37 cellular contexts compared by ENCODE assay signal in the genomic region with DNA sequence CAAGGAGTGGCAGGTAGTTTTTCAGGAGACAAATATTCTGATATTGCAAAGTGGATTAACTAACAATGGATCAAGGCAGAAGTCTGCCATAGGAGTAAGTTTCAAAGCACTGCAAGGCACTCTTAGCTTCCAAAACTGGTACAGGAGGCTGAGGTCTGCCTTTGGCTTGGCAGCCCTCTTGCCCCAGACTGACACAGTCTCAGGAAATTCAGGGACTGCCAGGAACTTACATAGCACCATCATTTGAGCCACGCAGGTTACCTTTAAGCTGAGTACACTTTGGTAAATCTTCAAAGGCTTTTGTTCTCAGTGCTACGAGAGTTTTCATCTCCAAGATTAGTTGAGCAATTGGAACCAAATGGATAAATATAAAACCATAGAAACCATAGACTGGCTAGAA. TPM values are rescaled to one million over a fixed set of nuclear protein-coding genes. Genes with fewer than 3 reads are reported as not detected.
"Had no signal": no experiment of that assay in that cellular context is flagged by ENCODE, and none has a peak within 500 bp of the region (broad histone marks: within the 10 kb centered on the region; RNA-seq: fewer than 3 reads in every experiment).

No MANE protein-coding gene starts in this region.

- H3K36me3 Mint-ChIP-seq: activated naive CD4-positive, alpha-beta T cell treated with anti-CD3 and anti-CD28 coated beads, Interleukin-2, amount 10 ng/mL, durations not matched to agents 7 days and 5 days; activated naive CD4-positive, alpha-beta T cell treated with anti-CD3 and anti-CD28 coated beads, Interleukin-2, amount 50 U/mL, for 24 hours; activated naive CD8-positive, alpha-beta T cell; activated naive CD8-positive, alpha-beta T cell treated with anti-CD3 and anti-CD28 coated beads for 36 hours; activated naive CD8-positive, alpha-beta T cell treated with anti-CD3 and anti-CD28 coated beads, Interleukin-2, amount 10 ng/mL, durations not matched to agents 7 days and 5 days; brain had no signal

- ATAC-seq: activated naive CD4-positive, alpha-beta T cell treated with anti-CD3 and anti-CD28 coated beads, Interleukin-2, amount 50 U/mL, for 72 hours; activated naive CD8-positive, alpha-beta T cell treated with anti-CD3 and anti-CD28 coated beads, Interleukin-2, amount 50 U/mL, for 24 hours; activated T-cell treated with anti-CD3 and anti-CD28 coated beads, Interleukin-2, amount 50 U/mL, for 4 hours; activated T-cell treated with anti-CD3 and anti-CD28 coated beads, Interleukin-2, amount 50 U/mL, for 72 hours; activated T-helper 17 cell treated with anti-CD3 and anti-CD28 coated beads, Interleukin-2, amount 50 U/mL, for 72 hours; body of pancreas had no signal

- H3K36me3 ChIP-seq: adrenal gland, ascending aorta, brain microvascular endothelial cell, breast epithelium, cardiac muscle cell had no signal

- H3K9me3 Mint-ChIP-seq: activated naive CD4-positive, alpha-beta T cell treated with anti-CD3 and anti-CD28 coated beads, Interleukin-2, amount 50 U/mL, for 24 hours; activated naive CD8-positive, alpha-beta T cell treated with anti-CD3 and anti-CD28 coated beads, Interleukin-2, amount 50 U/mL, for 24 hours; activated T-cell treated with anti-CD3 and anti-CD28 coated beads, Interleukin-2, amount 50 U/mL, for 24 hours; activated T-cell treated with anti-CD3 and anti-CD28 coated beads, Interleukin-2, amount 50 U/mL, for 4 hours; activated T-cell treated with anti-CD3 and anti-CD28 coated beads, Interleukin-2, amount 50 U/mL, for 72 hours; activated T-helper 17 cell treated with anti-CD3 and anti-CD28 coated beads, Interleukin-2, amount 50 U/mL, for 72 hours; activated T-helper 2 cell treated with anti-CD3 and anti-CD28 coated beads, Interferon-gamma antibody, Interleukin-2, Interleukin-4, amounts not matched to agents 10 μg/mL and 5 μg/mL and 100 μg/mL, durations not matched to agents 14 hours and 24 hours and 36 hours; central memory CD8-positive, alpha-beta T cell had no signal

- H3K27me3 ChIP-seq: adrenal gland, ascending aorta, body of pancreas, brain microvascular endothelial cell, breast epithelium, cardiac muscle cell had no signal

- H3K4me3 Mint-ChIP-seq: activated naive CD4-positive, alpha-beta T cell treated with anti-CD3 and anti-CD28 coated beads for 36 hours; activated naive CD4-positive, alpha-beta T cell treated with anti-CD3 and anti-CD28 coated beads, Interleukin-2, amount 10 ng/mL, durations not matched to agents 7 days and 5 days; activated naive CD4-positive, alpha-beta T cell treated with anti-CD3 and anti-CD28 coated beads, Interleukin-2, amount 50 U/mL, for 24 hours; activated naive CD8-positive, alpha-beta T cell; activated naive CD8-positive, alpha-beta T cell treated with anti-CD3 and anti-CD28 coated beads for 36 hours; activated naive CD8-positive, alpha-beta T cell treated with anti-CD3 and anti-CD28 coated beads, Interleukin-2, amount 10 ng/mL, durations not matched to agents 7 days and 5 days; activated naive CD8-positive, alpha-beta T cell treated with anti-CD3 and anti-CD28 coated beads, Interleukin-2, amount 50 U/mL, for 24 hours; activated T-cell treated with anti-CD3 and anti-CD28 coated beads, Interleukin-2, amount 50 U/mL, for 24 hours; activated T-cell treated with anti-CD3 and anti-CD28 coated beads, Interleukin-2, amount 50 U/mL, for 4 hours; activated T-cell treated with anti-CD3 and anti-CD28 coated beads, Interleukin-2, amount 50 U/mL, for 72 hours; activated T-helper 1 cell treated with anti-CD3 and anti-CD28 coated beads, Interleukin-12 subunit alpha, Interleukin-12 subunit beta, Interleukin-2, Interleukin-4 antibody, amounts not matched to agents 30 ng/mL and 10 ng/mL and 1 ng/mL, durations not matched to agents 14 hours and 24 hours and 36 hours; activated T-helper 17 cell treated with anti-CD3 and anti-CD28 coated beads, Interleukin-2, amount 50 U/mL, for 72 hours; brain; central memory CD8-positive, alpha-beta T cell had no signal

- H3K27me3 Mint-ChIP-seq: activated naive CD4-positive, alpha-beta T cell treated with anti-CD3 and anti-CD28 coated beads, Interleukin-2, amount 50 U/mL, for 24 hours; activated naive CD8-positive, alpha-beta T cell; activated naive CD8-positive, alpha-beta T cell treated with anti-CD3 and anti-CD28 coated beads for 36 hours; activated naive CD8-positive, alpha-beta T cell treated with anti-CD3 and anti-CD28 coated beads, Interleukin-2, amount 50 U/mL, for 24 hours; activated T-cell treated with anti-CD3 and anti-CD28 coated beads, Interleukin-2, amount 50 U/mL, for 24 hours had no signal

- H3K27ac ChIP-seq: adrenal gland, ascending aorta, body of pancreas, brain microvascular endothelial cell, breast epithelium, cardiac muscle cell had no signal

- H3K9me3 ChIP-seq: adrenal gland, ascending aorta, body of pancreas had no signal

- H3K4me1 Mint-ChIP-seq: activated naive CD4-positive, alpha-beta T cell treated with anti-CD3 and anti-CD28 coated beads, Interleukin-2, amount 10 ng/mL, durations not matched to agents 7 days and 5 days; activated naive CD4-positive, alpha-beta T cell treated with anti-CD3 and anti-CD28 coated beads, Interleukin-2, amount 50 U/mL, for 24 hours; activated naive CD8-positive, alpha-beta T cell treated with anti-CD3 and anti-CD28 coated beads for 36 hours; activated naive CD8-positive, alpha-beta T cell treated with anti-CD3 and anti-CD28 coated beads, Interleukin-2, amount 10 ng/mL, durations not matched to agents 7 days and 5 days; activated naive CD8-positive, alpha-beta T cell treated with anti-CD3 and anti-CD28 coated beads, Interleukin-2, amount 50 U/mL, for 24 hours; brain; central memory CD8-positive, alpha-beta T cell had no signal

- H3K4me1 ChIP-seq: adrenal gland, ascending aorta, body of pancreas, breast epithelium had no signal

- H3K4me3 ChIP-seq: adrenal gland, ascending aorta, body of pancreas, breast epithelium, cardiac muscle cell had no signal

- DNase-seq: activated effector memory CD4-positive, alpha-beta T cell treated with anti-CD3 and anti-CD28 coated beads, Interleukin-2, amount 50 U/mL, for 16 hours; activated effector memory CD4-positive, alpha-beta T cell treated with Interleukin-2 at 50 U/mL for 16 hours; activated gamma-delta T cell; activated gamma-delta T cell treated with Interleukin-2 at 50 U/mL for 16 hours; activated naive CD4-positive, alpha-beta T cell; activated naive CD4-positive, alpha-beta T cell treated with anti-CD3 and anti-CD28 coated beads for 36 hours; activated naive CD4-positive, alpha-beta T cell treated with anti-CD3 and anti-CD28 coated beads, Interleukin-2, amount 10 ng/mL, durations not matched to agents 7 days and 5 days; activated naive CD4-positive, alpha-beta T cell treated with anti-CD3 and anti-CD28 coated beads, Interleukin-2, amount 50 U/mL, for 16 hours; activated naive CD4-positive, alpha-beta T cell treated with Interleukin-2 at 50 U/mL for 16 hours; activated naive CD8-positive, alpha-beta T cell treated with anti-CD3 and anti-CD28 coated beads for 36 hours; activated naive CD8-positive, alpha-beta T cell treated with anti-CD3 and anti-CD28 coated beads, Interleukin-2, amount 10 ng/mL, durations not matched to agents 7 days and 5 days; activated naive CD8-positive, alpha-beta T cell treated with anti-CD3 and anti-CD28 coated beads, Interleukin-2, amount 50 U/mL, for 24 hours; activated T-cell treated with anti-CD3 and anti-CD28 coated beads for 4 hours; activated T-cell treated with anti-CD3 and anti-CD28 coated beads, Interleukin-2, amount 50 U/mL, for 1 hour; activated T-cell treated with anti-CD3 and anti-CD28 coated beads, Interleukin-2, amount 50 U/mL, for 24 hours; activated T-cell treated with anti-CD3 and anti-CD28 coated beads, Interleukin-2, amount 50 U/mL, for 4 hours; activated T-cell treated with anti-CD3 and anti-CD28 coated beads, Interleukin-2, amount 50 U/mL, for 48 hours; activated T-cell treated with anti-CD3 and anti-CD28 coated beads, Interleukin-2, amount 50 U/mL, for 72 hours; adrenal gland; amniotic stem cell; amygdala; anterior cingulate cortex; aorta; body of pancreas; brain microvascular endothelial cell; central memory CD4-positive, alpha-beta T cell had no signal

- H3K27ac Mint-ChIP-seq: activated naive CD4-positive, alpha-beta T cell treated with anti-CD3 and anti-CD28 coated beads for 36 hours; activated naive CD4-positive, alpha-beta T cell treated with anti-CD3 and anti-CD28 coated beads, Interleukin-2, amount 10 ng/mL, durations not matched to agents 7 days and 5 days; activated naive CD4-positive, alpha-beta T cell treated with anti-CD3 and anti-CD28 coated beads, Interleukin-2, amount 50 U/mL, for 24 hours; activated naive CD4-positive, alpha-beta T cell treated with anti-CD3 and anti-CD28 coated beads, Interleukin-2, amount 50 U/mL, for 72 hours; activated naive CD8-positive, alpha-beta T cell; activated naive CD8-positive, alpha-beta T cell treated with anti-CD3 and anti-CD28 coated beads for 36 hours; activated naive CD8-positive, alpha-beta T cell treated with anti-CD3 and anti-CD28 coated beads, Interleukin-2, amount 10 ng/mL, durations not matched to agents 7 days and 5 days; activated naive CD8-positive, alpha-beta T cell treated with anti-CD3 and anti-CD28 coated beads, Interleukin-2, amount 50 U/mL, for 24 hours; activated T-cell treated with anti-CD3 and anti-CD28 coated beads, Interleukin-2, amount 50 U/mL, for 24 hours; activated T-cell treated with anti-CD3 and anti-CD28 coated beads, Interleukin-2, amount 50 U/mL, for 72 hours; activated T-helper 1 cell treated with anti-CD3 and anti-CD28 coated beads, Interleukin-12 subunit alpha, Interleukin-12 subunit beta, Interleukin-2, Interleukin-4 antibody, amounts not matched to agents 30 ng/mL and 10 ng/mL and 1 ng/mL, durations not matched to agents 14 hours and 24 hours and 36 hours; activated T-helper 17 cell treated with anti-CD3 and anti-CD28 coated beads, Interleukin-2, amount 50 U/mL, for 72 hours; activated T-helper 2 cell treated with anti-CD3 and anti-CD28 coated beads, Interferon-gamma antibody, Interleukin-2, Interleukin-4, amounts not matched to agents 10 μg/mL and 5 μg/mL and 100 μg/mL, durations not matched to agents 14 hours and 24 hours and 36 hours; brain had no signal

RNA-seq across cellular contexts. Expression of gene ANKRD29, which starts 18.9 kb away (rescaled TPM):
- total RNA-seq: activated naive CD4-positive, alpha-beta T cell treated with anti-CD3 and anti-CD28 coated beads for 36 hours; activated naive CD4-positive, alpha-beta T cell treated with anti-CD3 and anti-CD28 coated beads, Interleukin-2, amount 50 U/mL, for 72 hours; activated naive CD8-positive, alpha-beta T cell treated with anti-CD3 and anti-CD28 coated beads for 36 hours; activated naive CD8-positive, alpha-beta T cell treated with anti-CD3 and anti-CD28 coated beads, Interleukin-2, amount 10 ng/mL, durations not matched to agents 7 days and 5 days; activated T-cell treated with anti-CD3 and anti-CD28 coated beads, Interleukin-2, amount 50 U/mL, for 4 hours; activated T-cell treated with anti-CD3 and anti-CD28 coated beads, Interleukin-2, amount 50 U/mL, for 72 hours; activated T-helper 1 cell treated with anti-CD3 and anti-CD28 coated beads, Interleukin-12 subunit alpha, Interleukin-12 subunit beta, Interleukin-2, Interleukin-4 antibody, amounts not matched to agents 30 ng/mL and 10 ng/mL and 1 ng/mL, durations not matched to agents 14 hours and 24 hours and 36 hours; activated T-helper 17 cell treated with anti-CD3 and anti-CD28 coated beads, Interleukin-2, amount 50 U/mL, for 72 hours; activated T-helper 2 cell treated with anti-CD3 and anti-CD28 coated beads, Interferon-gamma antibody, Interleukin-2, Interleukin-4, amounts not matched to agents 10 μg/mL and 5 μg/mL and 100 μg/mL, durations not matched to agents 14 hours and 24 hours and 36 hours had no signal

RNA-seq across cellular contexts. Expression of gene LAMA3, which starts 45.4 kb away (rescaled TPM):
- total RNA-seq: activated T-helper 1 cell treated with anti-CD3 and anti-CD28 coated beads, Interleukin-12 subunit alpha, Interleukin-12 subunit beta, Interleukin-2, Interleukin-4 antibody, amounts not matched to agents 30 ng/mL and 10 ng/mL and 1 ng/mL, durations not matched to agents 14 hours and 24 hours and 36 hours; activated T-helper 2 cell treated with anti-CD3 and anti-CD28 coated beads, Interferon-gamma antibody, Interleukin-2, Interleukin-4, amounts not matched to agents 10 μg/mL and 5 μg/mL and 100 μg/mL, durations not matched to agents 14 hours and 24 hours and 36 hours had no signal
- polyA plus RNA-seq: cardiac muscle cell had no signal
